In the genomic region with DNA sequence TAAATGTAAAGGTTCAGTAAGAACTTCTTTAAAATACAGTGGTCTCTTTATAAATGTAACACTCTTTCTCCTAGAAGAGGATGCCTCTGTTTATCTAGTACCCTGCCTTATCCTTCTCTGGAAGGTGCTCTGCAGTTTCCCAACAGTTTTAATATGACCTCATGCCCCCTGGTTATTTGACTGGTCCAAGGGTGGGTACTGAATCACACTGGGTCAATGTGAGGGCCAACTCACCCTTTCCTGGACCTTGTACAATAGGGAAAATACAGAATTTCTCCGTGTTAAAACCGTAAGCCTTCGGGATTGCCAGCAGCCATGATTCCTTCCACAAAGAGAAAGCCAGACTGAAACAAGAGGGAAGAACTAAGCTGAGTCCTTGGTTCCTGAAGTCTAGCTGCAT, we compare ENCODE assay signal across 24 cellular contexts. TPM values are rescaled to one million over a fixed set of nuclear protein-coding genes. Genes with fewer than 3 reads are reported as not detected.
DNase-seq lines count a peak whose midpoint lies in the region; ATAC-seq and TF ChIP-seq lines count a peak whose summit lies in the region.
"Had no signal": no experiment of that assay in that cellular context is flagged by ENCODE, and none has a peak within 500 bp of the region (broad histone marks: within the 10 kb centered on the region; RNA-seq: fewer than 3 reads in every experiment).

No MANE protein-coding gene starts in this region.

- BruUV-seq in PC-9 (replicated peaks; lab: Mats Ljungman, UMichigan) = no TSS peak

- H3K27me3 ChIP-seq in GM23248 (replicated peaks; ENCODE audit: insufficient read depth) (no peaks in the 10 kb centered on the region), PC-9 (ENCODE audit: insufficient read depth, low read depth) (no peaks in the 10 kb centered on the region)
- H3K27me3 ChIP-seq: ovary had no signal

- in situ Hi-C loops in GM23248 (cut with MboI) = no loop called here

- peak overlapping the region; percentile 44 for H3K27ac Mint-ChIP-seq in nephron progenitor cell
- H3K27ac Mint-ChIP-seq: CD14-positive monocyte; naive thymus-derived CD8-positive, alpha-beta T cell had no signal

- peaks cover 24% of the 10 kb centered on the region for H4K20me1 ChIP-seq in GM23248 (ENCODE audit: insufficient read depth)
- peaks cover 5% of the 10 kb centered on the region; the same call in 1 of the 2 replicates for H4K20me1 ChIP-seq in PC-9 (ENCODE audit: insufficient read depth)

- intact Hi-C loops in PC-9 (cut with micrococcal nuclease; ENCODE audit: unreplicated experiment) = no loop called here

- TF ChIP-seq CTCF in PC-9 (conservative IDR thresholded peaks at IDR 0.05) (no peak), nephron progenitor cell (IDR thresholded peaks at IDR 0.05) (no peak)

- H3K4me3 ChIP-seq in GM23248 (no peak overlapping the region), PC-9 (no peak overlapping the region)
- H3K4me3 ChIP-seq: ovary had no signal

- peaks cover 44% of the 10 kb centered on the region for H3K36me3 Mint-ChIP-seq in nephron progenitor cell (ENCODE audit: low read depth)
- H3K36me3 Mint-ChIP-seq: CD14-positive monocyte; naive thymus-derived CD8-positive, alpha-beta T cell had no signal

- ATAC-seq in GM21619 (IDR thresholded peaks at IDR 0.05; ENCODE audit: unreplicated experiment) = no peak
- ATAC-seq in HG03354 (IDR thresholded peaks at IDR 0.05; ENCODE audit: poor library complexity, severe bottlenecking, unreplicated experiment) = no peak
- ATAC-seq: activated T-cell treated with anti-CD3 and anti-CD28 coated beads, Interleukin-2, amount 50 U/mL, for 4 hours; naive thymus-derived CD8-positive, alpha-beta T cell; stimulated activated naive CD8-positive, alpha-beta T cell treated with anti-CD3 and anti-CD28 coated beads, Interleukin-15, Interleukin-2, amounts not matched to agents 100 U/mL and 50 U/mL, for 24 hours had no signal

- no peak overlapping the region for H3K9ac ChIP-seq in GM23248

- H3F3A ChIP-seq in GM23248 (ENCODE audit: insufficient read depth) = peaks cover 85% of the 10 kb centered on the region
- peaks cover 13% of the 10 kb centered on the region; the same call in 1 of the 2 replicates for H3F3A ChIP-seq in PC-9 (ENCODE audit: insufficient read depth, low read depth)

- 93 to 98% methylated on average over 3 of the region's 3 CpGs for WGBS in GM23248 (ENCODE audit: low coverage in 1 of 2, low lambda C conversion rate in 2 of 2, missing lambda C conversion rate in 2 of 2), 2 experiments

- H3K36me3 ChIP-seq in GM23248 (ENCODE audit: low read depth) (no peaks in the 10 kb centered on the region), PC-9 (ENCODE audit: low read depth) (peaks cover 47% of the 10 kb centered on the region)
- H3K36me3 ChIP-seq: ovary had no signal

- H3K9me3 Mint-ChIP-seq in nephron progenitor cell = no peaks in the 10 kb centered on the region
- H3K9me3 Mint-ChIP-seq: activated T-cell treated with anti-CD3 and anti-CD28 coated beads, Interleukin-2, amount 50 U/mL, for 4 hours; CD14-positive monocyte; central memory CD8-positive, alpha-beta T cell; naive thymus-derived CD8-positive, alpha-beta T cell had no signal

- CTCF ChIA-PET in PC-9 (lab: Charles Lee) = no interaction called here

- DNase-seq in GM23248 = peak; percentile 23
- DNase-seq in PC-9 = no peak
- DNase-seq in epithelial cell of prostate (ENCODE audit: low read depth, low spot score) = no peak
- no peak for DNase-seq in nephron progenitor cell
- no peak for DNase-seq in NCI-H1436 treated with DMSO at 0.1 percent for 48 hours (lab: John Stamatoyannopoulos, UW)
- DNase-seq in HCEC 1CT = no peak
- DNase-seq: activated CD4-positive, alpha-beta T cell treated with anti-CD3 and anti-CD28 coated beads for 4 hours; activated T-cell treated with anti-CD3 and anti-CD28 coated beads, Interleukin-2, amount 50 U/mL, for 4 hours; dermis blood vessel endothelial cell; KG1; left cardiac atrium; midbrain; naive thymus-derived CD8-positive, alpha-beta T cell; NCI-H1694; NCI-H2171; NCI-H524 treated with DMSO at 0.1 percent for 48 hours; ovary; right cardiac atrium; stimulated activated naive CD8-positive, alpha-beta T cell treated with anti-CD3 and anti-CD28 coated beads, Interleukin-15, Interleukin-2, amounts not matched to agents 100 U/mL and 50 U/mL, for 24 hours; T-helper 2 cell had no signal

- peak overlapping the region; percentile 33; the same call in 1 of the 2 replicates for H3K27ac ChIP-seq in GM23248
- no peak overlapping the region for H3K27ac ChIP-seq in PC-9
- H3K27ac ChIP-seq in epithelial cell of prostate = peak overlapping the region; percentile 80
- H3K27ac ChIP-seq: ovary had no signal

- H3K9me3 ChIP-seq in GM23248 (ENCODE audit: low read depth) (no peaks in the 10 kb centered on the region), PC-9 (ENCODE audit: insufficient read depth, low read depth) (peaks cover 4% of the 10 kb centered on the region; the same call in 1 of the 2 replicates)
- H3K9me3 ChIP-seq: ovary had no signal

- H3K4me2 ChIP-seq in GM23248 (ENCODE audit: unreplicated experiment) (peak overlapping the region; percentile 43), PC-9 (0 out of 2 replicates have a peak overlapping the region, but pooled peaks have one; percentile 2)

- no peak overlapping the region for H3K4me3 Mint-ChIP-seq in nephron progenitor cell
- H3K4me3 Mint-ChIP-seq: activated T-cell treated with anti-CD3 and anti-CD28 coated beads, Interleukin-2, amount 50 U/mL, for 4 hours; CD14-positive monocyte; central memory CD8-positive, alpha-beta T cell; naive thymus-derived CD8-positive, alpha-beta T cell had no signal

- H3K27me3 Mint-ChIP-seq in nephron progenitor cell (ENCODE audit: low read depth, poor library complexity) = no peaks in the 10 kb centered on the region
- H3K27me3 Mint-ChIP-seq: central memory CD8-positive, alpha-beta T cell had no signal

- peaks cover 33% of the 10 kb centered on the region for H3K4me1 Mint-ChIP-seq in nephron progenitor cell
- H3K4me1 Mint-ChIP-seq: central memory CD8-positive, alpha-beta T cell; naive thymus-derived CD8-positive, alpha-beta T cell had no signal

- H3K4me1 ChIP-seq in GM23248 (ENCODE audit: insufficient read depth) (peaks cover 79% of the 10 kb centered on the region), PC-9 (replicated peaks; ENCODE audit: insufficient read depth) (peaks cover 37% of the 10 kb centered on the region)

- H3K9me2 ChIP-seq in GM23248 (ENCODE audit: insufficient read depth) (no peaks in the 10 kb centered on the region), PC-9 (ENCODE audit: insufficient read depth) (no peaks in the 10 kb centered on the region)

- POLR2A ChIA-PET in PC-9 (lab: Charles Lee; ENCODE audit: unreplicated experiment) = interaction anchor here (0.6 to 0.7 kb wide), 2 partner anchors 8 to 48 kb away, joined by 3 to 4 read pairs; no protein-coding TSS in a partner anchor

- peaks cover 100% of the 10 kb centered on the region for H3K79me2 ChIP-seq in GM23248 (ENCODE audit: insufficient read depth)
- H3K79me2 ChIP-seq in PC-9 (ENCODE audit: low read depth) = peaks cover 99% of the 10 kb centered on the region

- H2AFZ ChIP-seq in GM23248 (no peak overlapping the region), PC-9 (no peak overlapping the region)

RNA-seq across cellular contexts. Expression of a gene that starts 9.2 kb away (rescaled TPM):
- 151 and 203 TPM in 2 replicates for total RNA-seq in GM23248 (2014; rRNA removed; shearing (Covaris generic))
- 66.5 and 68.3 TPM in 2 replicates for polyA plus RNA-seq in GM23248 (2016; fragmentation: Nextera tagmentation; extraction: Ambion mirVana)
- total RNA-seq in PC-9 (2021) = 83.1 and 112 TPM in 2 replicates
